Comparison of ENCODE assay signal across 1 cellular context in genomic region chr18:24112874-24113615, GRCh38.
TF ChIP-seq lines count a peak whose summit lies in the region.

No MANE protein-coding gene starts in this region.

TF ChIP-seq in HepG2, 621 proteins besides CTCF, POLR2A, EP300 and RAD21 (continued from another document and continues in another):
- TF ChIP-seq RERE (CRISPR knock-in tag; IDR thresholded peaks at IDR 0.05; ENCODE audit: low read depth), result 0 out of 2 replicates have a peak, but pooled peaks have one; percentile 69
- TF ChIP-seq STAG1 (CRISPR knock-in tag; IDR thresholded peaks at IDR 0.05), result no peak; the same call in 1 of the 2 replicates
- peak; percentile 87; the same call in 1 of the 2 replicates for TF ChIP-seq NCOA1 (CRISPR knock-in tag; IDR thresholded peaks at IDR 0.05)
- TF ChIP-seq TFAP4 (IDR thresholded peaks at IDR 0.05; ENCODE audit: borderline replicate concordance, low read depth), result peak; percentile 97
- TF ChIP-seq ZFP37 (CRISPR knock-in tag; IDR thresholded peaks at IDR 0.05; ENCODE audit: borderline replicate concordance), result no peak
- TF ChIP-seq ZC3H13 (CRISPR knock-in tag; IDR thresholded peaks at IDR 0.05), result 0 out of 2 replicates have a peak, but pooled peaks have one; percentile 44
- peak; percentile 72 for TF ChIP-seq FOXP1 (IDR thresholded peaks at IDR 0.05)
- TF ChIP-seq FOXP1 (CRISPR knock-in tag; IDR thresholded peaks at IDR 0.05), result peak; percentile 72
- 0 out of 2 replicates have a peak, but pooled peaks have one; percentile 47 for TF ChIP-seq UBTF (CRISPR knock-in tag; IDR thresholded peaks at IDR 0.05)
- no peak for TF ChIP-seq ZNF34 (CRISPR knock-in tag; IDR thresholded peaks at IDR 0.05; ENCODE audit: borderline replicate concordance)
- TF ChIP-seq ZNF350 (CRISPR knock-in tag; IDR thresholded peaks at IDR 0.05; ENCODE audit: borderline replicate concordance, low read depth), result peak; percentile 63; the same call in 1 of the 2 replicates
- no peak for TF ChIP-seq THAP7 (CRISPR knock-in tag; IDR thresholded peaks at IDR 0.05)
- no peak for TF ChIP-seq CHCHD3 (CRISPR knock-in tag; IDR thresholded peaks at IDR 0.05)
- no peak for TF ChIP-seq ZBTB42 (CRISPR knock-in tag; IDR thresholded peaks at IDR 0.05)
- TF ChIP-seq FOSL2 (CRISPR knock-in tag; IDR thresholded peaks at IDR 0.05), result peak; percentile 99
- TF ChIP-seq ZBTB1 (CRISPR knock-in tag; IDR thresholded peaks at IDR 0.05; ENCODE audit: borderline replicate concordance), result no peak
- TF ChIP-seq HOXA7 (CRISPR knock-in tag; IDR thresholded peaks at IDR 0.05), result no peak; the same call in 1 of the 2 replicates
- no peak for TF ChIP-seq NFRKB (IDR thresholded peaks at IDR 0.05)
- TF ChIP-seq MZF1 (CRISPR knock-in tag; IDR thresholded peaks at IDR 0.05; ENCODE audit: borderline replicate concordance), result 0 out of 2 replicates have a peak, but pooled peaks have one; percentile 87
- TF ChIP-seq ZBTB34 (CRISPR knock-in tag; IDR thresholded peaks at IDR 0.05), result peak; percentile 37; the same call in 1 of the 2 replicates
- TF ChIP-seq ZNF44 (CRISPR knock-in tag; IDR thresholded peaks at IDR 0.05), result no peak
- no peak for TF ChIP-seq IKZF4 (CRISPR knock-in tag; IDR thresholded peaks at IDR 0.05; ENCODE audit: borderline replicate concordance, low read depth, not compliant biosample characterization)
- TF ChIP-seq NFE2L2 (IDR thresholded peaks at IDR 0.05; ENCODE audit: low read length), result peak; percentile 87
- peak; percentile 13; the same call in 1 of the 2 replicates for TF ChIP-seq ZNF644 (CRISPR knock-in tag; IDR thresholded peaks at IDR 0.05; ENCODE audit: low read depth)
- no peak for TF ChIP-seq IKZF1 (IDR thresholded peaks at IDR 0.05)
- TF ChIP-seq TIGD3 (CRISPR knock-in tag; IDR thresholded peaks at IDR 0.05; ENCODE audit: borderline replicate concordance), result 0 out of 2 replicates have a peak, but pooled peaks have one; percentile 52
- no peak for TF ChIP-seq TFDP1 (CRISPR knock-in tag; IDR thresholded peaks at IDR 0.05; ENCODE audit: borderline replicate concordance)
- peak; percentile 56 for TF ChIP-seq ZEB1 (IDR thresholded peaks at IDR 0.05; ENCODE audit: insufficient replicate concordance, low read depth)
- TF ChIP-seq HINFP (CRISPR knock-in tag; IDR thresholded peaks at IDR 0.05; ENCODE audit: low read depth), result no peak
- TF ChIP-seq ATF4 (CRISPR knock-in tag; IDR thresholded peaks at IDR 0.05), result peak in 1 of 2 experiments; percentile 55; a peak in 1 of 4 replicates
- no peak for TF ChIP-seq HNRNPUL1 (IDR thresholded peaks at IDR 0.05; ENCODE audit: low read depth, low read length)
- no peak for TF ChIP-seq THAP9 (CRISPR knock-in tag; IDR thresholded peaks at IDR 0.05; ENCODE audit: borderline replicate concordance)
- 0 out of 2 replicates have a peak, but pooled peaks have one; percentile 13 for TF ChIP-seq YEATS2 (CRISPR knock-in tag; IDR thresholded peaks at IDR 0.05; ENCODE audit: borderline replicate concordance)
- TF ChIP-seq ZNF574 (CRISPR knock-in tag; IDR thresholded peaks at IDR 0.05), result peak; percentile 72
- no peak for TF ChIP-seq YY1 (IDR thresholded peaks at IDR 0.05; ENCODE audit: insufficient read depth, insufficient replicate concordance, low read depth, low read length)
